ENCODE assay signal across 1 cellular context in the genomic region with DNA sequence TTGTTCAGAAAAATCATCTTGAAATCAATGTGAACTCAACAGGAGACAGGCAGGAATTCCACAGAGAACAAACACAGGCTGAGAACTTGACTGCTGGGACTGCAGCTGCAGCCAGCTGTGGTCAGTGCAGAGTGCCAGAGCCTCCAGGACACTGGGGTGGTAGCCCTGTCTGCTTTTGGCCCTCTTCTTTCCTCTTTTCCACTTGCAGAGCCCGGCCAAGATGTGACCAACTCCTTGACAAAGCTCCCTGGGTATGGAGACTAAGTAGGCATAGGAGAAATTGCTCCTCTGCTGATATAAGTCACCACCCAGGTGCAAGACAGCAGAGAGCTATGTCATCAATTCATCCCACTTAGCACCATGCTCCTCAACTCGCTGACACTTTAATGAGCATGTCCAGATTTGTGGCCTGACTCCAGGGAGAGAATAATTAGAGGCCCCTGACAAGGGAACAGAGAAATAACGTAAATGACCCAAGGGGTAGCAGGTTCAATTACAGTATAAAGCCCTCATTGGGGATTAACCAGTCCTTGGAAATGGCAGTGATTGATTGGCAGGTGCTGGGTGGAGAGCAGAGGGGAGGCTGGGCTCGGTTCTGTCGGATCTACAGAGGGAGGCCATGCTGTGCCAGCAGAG.
A peak's percentile ranks its signal among the peaks of the same experiment; 100 is the strongest.
TF ChIP-seq lines count a peak whose summit lies in the region.

No MANE protein-coding gene starts in this region.

TF ChIP-seq in HEK293, 187 proteins besides CTCF, POLR2A, EP300 and RAD21 (continued from another document and continues in another):
- TF ChIP-seq, protein P1, sequence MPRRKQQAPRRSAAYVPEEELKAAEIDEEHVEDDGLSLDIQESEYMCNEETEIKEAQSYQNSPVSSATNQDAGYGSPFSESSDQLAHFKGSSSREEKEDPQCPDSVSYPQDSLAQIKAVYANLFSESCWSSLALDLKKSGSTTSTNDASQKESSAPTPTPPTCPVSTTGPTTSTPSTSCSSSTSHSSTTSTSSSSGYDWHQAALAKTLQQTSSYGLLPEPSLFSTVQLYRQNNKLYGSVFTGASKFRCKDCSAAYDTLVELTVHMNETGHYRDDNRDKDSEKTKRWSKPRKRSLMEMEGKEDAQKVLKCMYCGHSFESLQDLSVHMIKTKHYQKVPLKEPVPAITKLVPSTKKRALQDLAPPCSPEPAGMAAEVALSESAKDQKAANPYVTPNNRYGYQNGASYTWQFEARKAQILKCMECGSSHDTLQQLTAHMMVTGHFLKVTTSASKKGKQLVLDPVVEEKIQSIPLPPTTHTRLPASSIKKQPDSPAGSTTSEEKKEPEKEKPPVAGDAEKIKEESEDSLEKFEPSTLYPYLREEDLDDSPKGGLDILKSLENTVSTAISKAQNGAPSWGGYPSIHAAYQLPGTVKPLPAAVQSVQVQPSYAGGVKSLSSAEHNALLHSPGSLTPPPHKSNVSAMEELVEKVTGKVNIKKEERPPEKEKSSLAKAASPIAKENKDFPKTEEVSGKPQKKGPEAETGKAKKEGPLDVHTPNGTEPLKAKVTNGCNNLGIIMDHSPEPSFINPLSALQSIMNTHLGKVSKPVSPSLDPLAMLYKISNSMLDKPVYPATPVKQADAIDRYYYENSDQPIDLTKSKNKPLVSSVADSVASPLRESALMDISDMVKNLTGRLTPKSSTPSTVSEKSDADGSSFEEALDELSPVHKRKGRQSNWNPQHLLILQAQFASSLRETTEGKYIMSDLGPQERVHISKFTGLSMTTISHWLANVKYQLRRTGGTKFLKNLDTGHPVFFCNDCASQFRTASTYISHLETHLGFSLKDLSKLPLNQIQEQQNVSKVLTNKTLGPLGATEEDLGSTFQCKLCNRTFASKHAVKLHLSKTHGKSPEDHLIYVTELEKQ (tag by site-specific recombination; IDR thresholded peaks at IDR 0.05; ENCODE audit: borderline replicate concordance) = peak; percentile 18; the same call in 1 of the 2 replicates
- TF ChIP-seq ZNF416 (tag by site-specific recombination; IDR thresholded peaks at IDR 0.05) (no peak), KLF10 (tag by site-specific recombination; IDR thresholded peaks at IDR 0.05) (0 out of 2 replicates have a peak, but pooled peaks have one; percentile 2), ZNF202 (tag by site-specific recombination; IDR thresholded peaks at IDR 0.05; ENCODE audit: borderline replicate concordance) (no peak), TRIM28 (IDR thresholded peaks at IDR 0.05; ENCODE audit: borderline replicate concordance, low read length) (no peak), ZBTB7A (tag by site-specific recombination; IDR thresholded peaks at IDR 0.05; ENCODE audit: low read depth) (no peak), GLIS1 (tag by site-specific recombination; IDR thresholded peaks at IDR 0.05) (peak; percentile 73), ZNF112 (tag by site-specific recombination; IDR thresholded peaks at IDR 0.05) (no peak), ZNF311 (tag by site-specific recombination; IDR thresholded peaks at IDR 0.05; ENCODE audit: borderline replicate concordance) (no peak), ZBTB48 (tag by site-specific recombination; IDR thresholded peaks at IDR 0.05) (no peak), ZNF600 (tag by site-specific recombination; IDR thresholded peaks at IDR 0.05) (no peak), ZNF121 (tag by site-specific recombination; IDR thresholded peaks at IDR 0.05) (no peak), ZNF768 (tag by site-specific recombination; IDR thresholded peaks at IDR 0.05) (no peak), ZNF473 (tag by site-specific recombination; IDR thresholded peaks at IDR 0.05) (no peak), FEZF1 (tag by site-specific recombination; IDR thresholded peaks at IDR 0.05) (peak; percentile 82), ZNF521 (tag by site-specific recombination; IDR thresholded peaks at IDR 0.05) (no peak), KLF7 (tag by site-specific recombination; IDR thresholded peaks at IDR 0.05; ENCODE audit: borderline replicate concordance) (no peak), ZNF292 (tag by site-specific recombination; IDR thresholded peaks at IDR 0.05; ENCODE audit: borderline replicate concordance, low read depth) (no peak), ZNF214 (tag by site-specific recombination; IDR thresholded peaks at IDR 0.05; ENCODE audit: borderline replicate concordance) (no peak), ZNF341 (tag by site-specific recombination; IDR thresholded peaks at IDR 0.05; ENCODE audit: low read depth) (peak; percentile 45; the same call in 1 of the 2 replicates), ZNF658 (tag by site-specific recombination; IDR thresholded peaks at IDR 0.05) (no peak), ZNF629 (tag by site-specific recombination; IDR thresholded peaks at IDR 0.05) (peak; percentile 49; the same call in 1 of the 2 replicates), ZNF777 (tag by site-specific recombination; IDR thresholded peaks at IDR 0.05; ENCODE audit: borderline replicate concordance) (no peak), ZSCAN16 (tag by site-specific recombination; IDR thresholded peaks at IDR 0.05) (no peak), ZNF555 (tag by site-specific recombination; conservative IDR thresholded peaks at IDR 0.05) (no peak), ZSCAN23 (tag by site-specific recombination; IDR thresholded peaks at IDR 0.05) (no peak), ZNF16 (tag by site-specific recombination; IDR thresholded peaks at IDR 0.05; ENCODE audit: low read depth) (no peak), MYNN (tag by site-specific recombination; IDR thresholded peaks at IDR 0.05; ENCODE audit: borderline replicate concordance) (no peak), ZNF707 (tag by site-specific recombination; IDR thresholded peaks at IDR 0.05) (no peak), ZNF146 (tag by site-specific recombination; IDR thresholded peaks at IDR 0.05) (no peak), SALL2 (tag by site-specific recombination; IDR thresholded peaks at IDR 0.05; ENCODE audit: borderline replicate concordance) (no peak), ZNF776 (tag by site-specific recombination; IDR thresholded peaks at IDR 0.05; ENCODE audit: borderline replicate concordance) (no peak), GLIS2 (tag by site-specific recombination; IDR thresholded peaks at IDR 0.05) (no peak), ZNF677 (tag by site-specific recombination; IDR thresholded peaks at IDR 0.05) (no peak), ZNF843 (tag by site-specific recombination; IDR thresholded peaks at IDR 0.05) (peak; percentile 86), ZNF610 (tag by site-specific recombination; IDR thresholded peaks at IDR 0.05; ENCODE audit: borderline replicate concordance) (no peak), YY2 (tag by site-specific recombination; IDR thresholded peaks at IDR 0.05) (no peak)
- TF ChIP-seq, protein P2, sequence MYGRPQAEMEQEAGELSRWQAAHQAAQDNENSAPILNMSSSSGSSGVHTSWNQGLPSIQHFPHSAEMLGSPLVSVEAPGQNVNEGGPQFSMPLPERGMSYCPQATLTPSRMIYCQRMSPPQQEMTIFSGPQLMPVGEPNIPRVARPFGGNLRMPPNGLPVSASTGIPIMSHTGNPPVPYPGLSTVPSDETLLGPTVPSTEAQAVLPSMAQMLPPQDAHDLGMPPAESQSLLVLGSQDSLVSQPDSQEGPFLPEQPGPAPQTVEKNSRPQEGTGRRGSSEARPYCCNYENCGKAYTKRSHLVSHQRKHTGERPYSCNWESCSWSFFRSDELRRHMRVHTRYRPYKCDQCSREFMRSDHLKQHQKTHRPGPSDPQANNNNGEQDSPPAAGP (tag by site-specific recombination; IDR thresholded peaks at IDR 0.05) = no peak
- TF ChIP-seq, protein P3, sequence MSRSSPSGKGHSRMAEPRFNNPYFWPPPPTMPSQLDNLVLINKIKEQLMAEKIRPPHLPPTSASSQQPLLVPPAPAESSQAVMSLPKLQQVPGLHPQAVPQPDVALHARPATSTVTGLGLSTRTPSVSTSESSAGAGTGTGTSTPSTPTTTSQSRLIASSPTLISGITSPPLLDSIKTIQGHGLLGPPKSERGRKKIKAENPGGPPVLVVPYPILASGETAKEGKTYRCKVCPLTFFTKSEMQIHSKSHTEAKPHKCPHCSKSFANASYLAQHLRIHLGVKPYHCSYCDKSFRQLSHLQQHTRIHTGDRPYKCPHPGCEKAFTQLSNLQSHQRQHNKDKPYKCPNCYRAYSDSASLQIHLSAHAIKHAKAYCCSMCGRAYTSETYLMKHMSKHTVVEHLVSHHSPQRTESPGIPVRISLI (tag by site-specific recombination; IDR thresholded peaks at IDR 0.05) = no peak
- TF ChIP-seq, protein P4, sequence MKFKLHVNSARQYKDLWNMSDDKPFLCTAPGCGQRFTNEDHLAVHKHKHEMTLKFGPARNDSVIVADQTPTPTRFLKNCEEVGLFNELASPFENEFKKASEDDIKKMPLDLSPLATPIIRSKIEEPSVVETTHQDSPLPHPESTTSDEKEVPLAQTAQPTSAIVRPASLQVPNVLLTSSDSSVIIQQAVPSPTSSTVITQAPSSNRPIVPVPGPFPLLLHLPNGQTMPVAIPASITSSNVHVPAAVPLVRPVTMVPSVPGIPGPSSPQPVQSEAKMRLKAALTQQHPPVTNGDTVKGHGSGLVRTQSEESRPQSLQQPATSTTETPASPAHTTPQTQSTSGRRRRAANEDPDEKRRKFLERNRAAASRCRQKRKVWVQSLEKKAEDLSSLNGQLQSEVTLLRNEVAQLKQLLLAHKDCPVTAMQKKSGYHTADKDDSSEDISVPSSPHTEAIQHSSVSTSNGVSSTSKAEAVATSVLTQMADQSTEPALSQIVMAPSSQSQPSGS (tag by site-specific recombination; IDR thresholded peaks at IDR 0.05; ENCODE audit: low read depth) = no peak
- TF ChIP-seq, protein P5, sequence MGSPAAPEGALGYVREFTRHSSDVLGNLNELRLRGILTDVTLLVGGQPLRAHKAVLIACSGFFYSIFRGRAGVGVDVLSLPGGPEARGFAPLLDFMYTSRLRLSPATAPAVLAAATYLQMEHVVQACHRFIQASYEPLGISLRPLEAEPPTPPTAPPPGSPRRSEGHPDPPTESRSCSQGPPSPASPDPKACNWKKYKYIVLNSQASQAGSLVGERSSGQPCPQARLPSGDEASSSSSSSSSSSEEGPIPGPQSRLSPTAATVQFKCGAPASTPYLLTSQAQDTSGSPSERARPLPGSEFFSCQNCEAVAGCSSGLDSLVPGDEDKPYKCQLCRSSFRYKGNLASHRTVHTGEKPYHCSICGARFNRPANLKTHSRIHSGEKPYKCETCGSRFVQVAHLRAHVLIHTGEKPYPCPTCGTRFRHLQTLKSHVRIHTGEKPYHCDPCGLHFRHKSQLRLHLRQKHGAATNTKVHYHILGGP (tag by site-specific recombination; IDR thresholded peaks at IDR 0.05) = no peak
- TF ChIP-seq, protein P6, sequence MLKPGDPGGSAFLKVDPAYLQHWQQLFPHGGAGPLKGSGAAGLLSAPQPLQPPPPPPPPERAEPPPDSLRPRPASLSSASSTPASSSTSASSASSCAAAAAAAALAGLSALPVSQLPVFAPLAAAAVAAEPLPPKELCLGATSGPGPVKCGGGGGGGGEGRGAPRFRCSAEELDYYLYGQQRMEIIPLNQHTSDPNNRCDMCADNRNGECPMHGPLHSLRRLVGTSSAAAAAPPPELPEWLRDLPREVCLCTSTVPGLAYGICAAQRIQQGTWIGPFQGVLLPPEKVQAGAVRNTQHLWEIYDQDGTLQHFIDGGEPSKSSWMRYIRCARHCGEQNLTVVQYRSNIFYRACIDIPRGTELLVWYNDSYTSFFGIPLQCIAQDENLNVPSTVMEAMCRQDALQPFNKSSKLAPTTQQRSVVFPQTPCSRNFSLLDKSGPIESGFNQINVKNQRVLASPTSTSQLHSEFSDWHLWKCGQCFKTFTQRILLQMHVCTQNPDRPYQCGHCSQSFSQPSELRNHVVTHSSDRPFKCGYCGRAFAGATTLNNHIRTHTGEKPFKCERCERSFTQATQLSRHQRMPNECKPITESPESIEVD (tag by site-specific recombination; IDR thresholded peaks at IDR 0.05) = peak; percentile 87
- TF ChIP-seq, protein P7, sequence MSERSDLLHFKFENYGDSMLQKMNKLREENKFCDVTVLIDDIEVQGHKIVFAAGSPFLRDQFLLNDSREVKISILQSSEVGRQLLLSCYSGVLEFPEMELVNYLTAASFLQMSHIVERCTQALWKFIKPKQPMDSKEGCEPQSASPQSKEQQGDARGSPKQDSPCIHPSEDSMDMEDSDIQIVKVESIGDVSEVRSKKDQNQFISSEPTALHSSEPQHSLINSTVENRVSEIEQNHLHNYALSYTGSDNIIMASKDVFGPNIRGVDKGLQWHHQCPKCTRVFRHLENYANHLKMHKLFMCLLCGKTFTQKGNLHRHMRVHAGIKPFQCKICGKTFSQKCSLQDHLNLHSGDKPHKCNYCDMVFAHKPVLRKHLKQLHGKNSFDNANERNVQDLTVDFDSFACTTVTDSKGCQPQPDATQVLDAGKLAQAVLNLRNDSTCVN (tag by site-specific recombination; optimal IDR thresholded peaks at IDR 0.05) = no peak
- TF ChIP-seq, protein P8, sequence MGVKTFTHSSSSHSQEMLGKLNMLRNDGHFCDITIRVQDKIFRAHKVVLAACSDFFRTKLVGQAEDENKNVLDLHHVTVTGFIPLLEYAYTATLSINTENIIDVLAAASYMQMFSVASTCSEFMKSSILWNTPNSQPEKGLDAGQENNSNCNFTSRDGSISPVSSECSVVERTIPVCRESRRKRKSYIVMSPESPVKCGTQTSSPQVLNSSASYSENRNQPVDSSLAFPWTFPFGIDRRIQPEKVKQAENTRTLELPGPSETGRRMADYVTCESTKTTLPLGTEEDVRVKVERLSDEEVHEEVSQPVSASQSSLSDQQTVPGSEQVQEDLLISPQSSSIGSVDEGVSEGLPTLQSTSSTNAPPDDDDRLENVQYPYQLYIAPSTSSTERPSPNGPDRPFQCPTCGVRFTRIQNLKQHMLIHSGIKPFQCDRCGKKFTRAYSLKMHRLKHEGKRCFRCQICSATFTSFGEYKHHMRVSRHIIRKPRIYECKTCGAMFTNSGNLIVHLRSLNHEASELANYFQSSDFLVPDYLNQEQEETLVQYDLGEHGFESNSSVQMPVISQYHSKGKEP (tag by site-specific recombination; IDR thresholded peaks at IDR 0.05) = no peak
- TF ChIP-seq, protein P9, sequence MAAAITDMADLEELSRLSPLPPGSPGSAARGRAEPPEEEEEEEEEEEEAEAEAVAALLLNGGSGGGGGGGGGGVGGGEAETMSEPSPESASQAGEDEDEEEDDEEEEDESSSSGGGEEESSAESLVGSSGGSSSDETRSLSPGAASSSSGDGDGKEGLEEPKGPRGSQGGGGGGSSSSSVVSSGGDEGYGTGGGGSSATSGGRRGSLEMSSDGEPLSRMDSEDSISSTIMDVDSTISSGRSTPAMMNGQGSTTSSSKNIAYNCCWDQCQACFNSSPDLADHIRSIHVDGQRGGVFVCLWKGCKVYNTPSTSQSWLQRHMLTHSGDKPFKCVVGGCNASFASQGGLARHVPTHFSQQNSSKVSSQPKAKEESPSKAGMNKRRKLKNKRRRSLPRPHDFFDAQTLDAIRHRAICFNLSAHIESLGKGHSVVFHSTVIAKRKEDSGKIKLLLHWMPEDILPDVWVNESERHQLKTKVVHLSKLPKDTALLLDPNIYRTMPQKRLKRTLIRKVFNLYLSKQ (tag by site-specific recombination; IDR thresholded peaks at IDR 0.05; ENCODE audit: borderline replicate concordance) = no peak
